18 cellular contexts compared by ENCODE assay signal in genomic region chr7:70585071-70585470, GRCh38.
DNase-seq lines count a peak whose midpoint lies in the region; ATAC-seq and TF ChIP-seq lines count a peak whose summit lies in the region.
"Had no signal": no experiment of that assay in that cellular context is flagged by ENCODE, and none has a peak within 500 bp of the region (broad histone marks: within the 10 kb centered on the region; RNA-seq: fewer than 3 reads in every experiment).

No MANE protein-coding gene starts in this region.

- H3K27me3 Mint-ChIP-seq in glutamatergic neuron (ENCODE audit: unreplicated experiment), result peaks cover 1% of the 10 kb centered on the region
- H3K27me3 Mint-ChIP-seq: activated naive CD4-positive, alpha-beta T cell treated with anti-CD3 and anti-CD28 coated beads, Interleukin-2, amount 50 U/mL, for 24 hours; B cell had no signal

- H3K27ac Mint-ChIP-seq in glutamatergic neuron (ENCODE audit: unreplicated experiment), result no peak overlapping the region
- H3K27ac Mint-ChIP-seq: activated naive CD4-positive, alpha-beta T cell treated with anti-CD3 and anti-CD28 coated beads, Interleukin-2, amount 50 U/mL, for 24 hours; B cell had no signal

- DNase-seq in ELF-1 (ENCODE audit: low read depth, low spot score) (peak; percentile 57), SK-N-DZ (ENCODE audit: low spot score) (peak; percentile 43), glutamatergic neuron (peak; percentile 31), SIG-M5 (lab: John Stamatoyannopoulos, UW) (no peak), substantia nigra (lab: John Stamatoyannopoulos, UW) (no peak), superior temporal gyrus (ENCODE audit: extremely low spot score) (no peak)
- DNase-seq: gastrocnemius medialis, kidney glomerular epithelial cell, NCI-H1048, NCI-H226, PC-3, posterior cingulate gyrus had no signal

- peak; percentile 15; the same call in 1 of the 2 replicates for TF ChIP-seq CTCF in 22Rv1 (IDR thresholded peaks at IDR 0.05)
- no peak for TF ChIP-seq CTCF in glutamatergic neuron (IDR thresholded peaks at IDR 0.05; ENCODE audit: partially characterized antibody, unreplicated experiment)

- H3K27ac ChIP-seq in 22Rv1, result no peak overlapping the region
- no peak overlapping the region for H3K27ac ChIP-seq in substantia nigra (ENCODE audit: low read depth, low read length, poor library complexity, severe bottlenecking)
- H3K27ac ChIP-seq: cardiac muscle cell, gastrocnemius medialis, suprapubic skin had no signal

- peaks cover 59% of the 10 kb centered on the region for H3K4me1 Mint-ChIP-seq in glutamatergic neuron (ENCODE audit: low read depth, unreplicated experiment)
- H3K4me1 Mint-ChIP-seq: activated naive CD4-positive, alpha-beta T cell treated with anti-CD3 and anti-CD28 coated beads, Interleukin-2, amount 50 U/mL, for 24 hours; B cell had no signal

- no peak overlapping the region for H3K4me3 Mint-ChIP-seq in glutamatergic neuron (ENCODE audit: unreplicated experiment)
- H3K4me3 Mint-ChIP-seq: activated naive CD4-positive, alpha-beta T cell treated with anti-CD3 and anti-CD28 coated beads, Interleukin-2, amount 50 U/mL, for 24 hours; B cell had no signal

- H3K9me3 Mint-ChIP-seq in glutamatergic neuron (ENCODE audit: unreplicated experiment), result peaks cover 6% of the 10 kb centered on the region
- H3K9me3 Mint-ChIP-seq: activated naive CD4-positive, alpha-beta T cell treated with anti-CD3 and anti-CD28 coated beads, Interleukin-2, amount 50 U/mL, for 24 hours had no signal

- no peak for ATAC-seq in HG03139 (IDR thresholded peaks at IDR 0.05; ENCODE audit: unreplicated experiment)
- ATAC-seq: gastrocnemius medialis, PC-3 had no signal

- H3K36me3 Mint-ChIP-seq in glutamatergic neuron (ENCODE audit: unreplicated experiment), result no peaks in the 10 kb centered on the region
- H3K36me3 Mint-ChIP-seq: activated naive CD4-positive, alpha-beta T cell treated with anti-CD3 and anti-CD28 coated beads, Interleukin-2, amount 50 U/mL, for 24 hours had no signal

Comparison
In these comparisons a context has a peak if more than half of its experiments do, and no peak if none do; other contexts are left out.
1. DNase-seq: peak in ELF-1 (single experiment), SK-N-DZ (single experiment) and glutamatergic neuron (single experiment); none in SIG-M5 (single experiment), substantia nigra (0 of 49) and superior temporal gyrus (single experiment).